In genomic region chr17:266701-267656, GRCh38 we compare ENCODE assay signal across 14 cellular contexts.
DNase-seq lines count a peak whose midpoint lies in the region; ATAC-seq and TF ChIP-seq lines count a peak whose summit lies in the region.
"Had no signal": no experiment of that assay in that cellular context is flagged by ENCODE, and none has a peak within 500 bp of the region (broad histone marks: within the 10 kb centered on the region; RNA-seq: fewer than 3 reads in every experiment).

No MANE protein-coding gene starts in this region.

- peaks cover 34% of the 10 kb centered on the region for H3K4me1 ChIP-seq in left ventricle myocardium inferior
- H3K4me1 ChIP-seq in CD8-positive, alpha-beta T cell (ENCODE audit: insufficient read depth, low read length) = no peaks in the 10 kb centered on the region
- H3K4me1 ChIP-seq: BE2C had no signal

- H3K27me3 ChIP-seq in left ventricle myocardium inferior (ENCODE audit: low read depth) = no peaks in the 10 kb centered on the region
- no peaks in the 10 kb centered on the region for H3K27me3 ChIP-seq in CD8-positive, alpha-beta T cell (ENCODE audit: insufficient read depth, low read length)
- H3K27me3 ChIP-seq: BE2C had no signal

- peaks cover 2% of the 10 kb centered on the region for H3K9me3 ChIP-seq in left ventricle myocardium inferior (replicated peaks)
- no peaks in the 10 kb centered on the region for H3K9me3 ChIP-seq in CD8-positive, alpha-beta T cell (ENCODE audit: low read length)
- H3K9me3 ChIP-seq: BE2C had no signal

- H3K36me3 ChIP-seq in left ventricle myocardium inferior = no peaks in the 10 kb centered on the region
- no peaks in the 10 kb centered on the region for H3K36me3 ChIP-seq in CD8-positive, alpha-beta T cell (ENCODE audit: insufficient read depth, low read length)
- H3K36me3 ChIP-seq: BE2C had no signal

- peak; percentile 52 for DNase-seq in Ammon's horn (ENCODE audit: low spot score)
- DNase-seq in astrocyte of the hippocampus (ENCODE audit: low read depth, low spot score) = peak; percentile 48
- DNase-seq in left ventricle myocardium inferior = peak; percentile 48
- DNase-seq in posterior vena cava (ENCODE audit: low spot score) = peak; percentile 91
- no peak for DNase-seq in stimulated activated naive CD4-positive, alpha-beta T cell (lab: John Stamatoyannopoulos, UW)
- no peak for DNase-seq in NCI-H446 (lab: John Stamatoyannopoulos, UW)
- no peak for DNase-seq in CD8-positive, alpha-beta T cell
- DNase-seq: activated CD4-positive, alpha-beta T cell treated with anti-CD3 and anti-CD28 coated beads, Interleukin-2, amount 10 ng/mL, durations not matched to agents 24 days and 14 days; BE2C; NCI-H2029; RPMI8226; stimulated activated CD4-positive, alpha-beta T cell treated with anti-CD3 and anti-CD28 coated beads, Interleukin-4, amount 100 ng/mL, for 4 hours had no signal

- H3K27ac Mint-ChIP-seq in stimulated activated memory B cell treated with anti-CD40 and anti-IgM and Interleukin-4, amounts not matched to agents 10 μg/mL and 1 μg/mL and 100 μg/mL, for 72 hours = no peak overlapping the region
- no peak overlapping the region for H3K27ac Mint-ChIP-seq in CD8-positive, alpha-beta T cell
- H3K27ac Mint-ChIP-seq: activated CD4-positive, alpha-beta T cell treated with anti-CD3 and anti-CD28 coated beads, Interleukin-2, amount 10 ng/mL, durations not matched to agents 24 days and 14 days; activated naive CD4-positive, alpha-beta T cell treated with anti-CD3 and anti-CD28 coated beads, Interleukin-2, amount 50 U/mL, for 72 hours had no signal

- POLR2A ChIA-PET in CD8-positive, alpha-beta T cell (lab: Charles Lee) = no interaction called here

- no peak overlapping the region for H3K4me3 Mint-ChIP-seq in stimulated activated memory B cell treated with anti-CD40 and anti-IgM and Interleukin-4, amounts not matched to agents 10 μg/mL and 1 μg/mL and 100 μg/mL, for 72 hours
- no peak overlapping the region for H3K4me3 Mint-ChIP-seq in CD8-positive, alpha-beta T cell
- H3K4me3 Mint-ChIP-seq: activated CD4-positive, alpha-beta T cell treated with anti-CD3 and anti-CD28 coated beads, Interleukin-2, amount 10 ng/mL, durations not matched to agents 24 days and 14 days had no signal

- CTCF ChIA-PET in CD8-positive, alpha-beta T cell (lab: Charles Lee) = no interaction called here

- no peaks in the 10 kb centered on the region for H3K9me3 Mint-ChIP-seq in stimulated activated memory B cell treated with anti-CD40 and anti-IgM and Interleukin-4, amounts not matched to agents 10 μg/mL and 1 μg/mL and 100 μg/mL, for 72 hours
- H3K9me3 Mint-ChIP-seq in CD8-positive, alpha-beta T cell = no peaks in the 10 kb centered on the region
- H3K9me3 Mint-ChIP-seq: activated CD4-positive, alpha-beta T cell treated with anti-CD3 and anti-CD28 coated beads, Interleukin-2, amount 10 ng/mL, durations not matched to agents 24 days and 14 days had no signal

- no peak for TF ChIP-seq CTCF in left ventricle myocardium inferior (IDR thresholded peaks at IDR 0.05; ENCODE audit: borderline replicate concordance)
- TF ChIP-seq CTCF in CD8-positive, alpha-beta T cell (IDR thresholded peaks at IDR 0.05) = no peak

- H3K27ac ChIP-seq in left ventricle myocardium inferior (replicated peaks) = peak overlapping the region; percentile 81
- H3K27ac ChIP-seq in CD8-positive, alpha-beta T cell (ENCODE audit: low read depth, low read length) = no peak overlapping the region

- H3K4me1 Mint-ChIP-seq in stimulated activated memory B cell treated with anti-CD40 and anti-IgM and Interleukin-4, amounts not matched to agents 10 μg/mL and 1 μg/mL and 100 μg/mL, for 72 hours = no peaks in the 10 kb centered on the region
- no peaks in the 10 kb centered on the region for H3K4me1 Mint-ChIP-seq in CD8-positive, alpha-beta T cell (ENCODE audit: low read depth)
- H3K4me1 Mint-ChIP-seq: activated CD4-positive, alpha-beta T cell treated with anti-CD3 and anti-CD28 coated beads, Interleukin-2, amount 10 ng/mL, durations not matched to agents 24 days and 14 days had no signal

- H3K4me3 ChIP-seq in left ventricle myocardium inferior = peak overlapping the region; percentile 5
- no peak overlapping the region for H3K4me3 ChIP-seq in CD8-positive, alpha-beta T cell (ENCODE audit: low read depth, low read length)

- ATAC-seq in stimulated activated memory B cell treated with anti-CD40 and anti-IgM and Interleukin-4, amounts not matched to agents 10 μg/mL and 1 μg/mL and 100 μg/mL, for 72 hours = no peak
- ATAC-seq in CD8-positive, alpha-beta T cell = no peak
- ATAC-seq: activated naive CD4-positive, alpha-beta T cell treated with anti-CD3 and anti-CD28 coated beads, Interleukin-2, amount 50 U/mL, for 72 hours had no signal

- intact Hi-C loops in left ventricle myocardium inferior (cut with micrococcal nuclease) (no loop called here), posterior vena cava (cut with DNase I) (no loop called here)
- intact Hi-C loops in CD8-positive, alpha-beta T cell (cut with DNase I, micrococcal nuclease) = no loop called here

- H3K36me3 Mint-ChIP-seq in stimulated activated memory B cell treated with anti-CD40 and anti-IgM and Interleukin-4, amounts not matched to agents 10 μg/mL and 1 μg/mL and 100 μg/mL, for 72 hours = peaks cover 20% of the 10 kb centered on the region
- no peaks in the 10 kb centered on the region for H3K36me3 Mint-ChIP-seq in CD8-positive, alpha-beta T cell
- H3K36me3 Mint-ChIP-seq: activated naive CD4-positive, alpha-beta T cell treated with anti-CD3 and anti-CD28 coated beads, Interleukin-2, amount 50 U/mL, for 72 hours had no signal

- H3K27me3 Mint-ChIP-seq in stimulated activated memory B cell treated with anti-CD40 and anti-IgM and Interleukin-4, amounts not matched to agents 10 μg/mL and 1 μg/mL and 100 μg/mL, for 72 hours = no peaks in the 10 kb centered on the region
- peaks cover 2% of the 10 kb centered on the region for H3K27me3 Mint-ChIP-seq in CD8-positive, alpha-beta T cell (ENCODE audit: low read depth)

Comparison
In these comparisons a context has a peak if more than half of its experiments do, and no peak if none do; other contexts are left out.
1. DNase-seq: peak in Ammon's horn (single experiment), astrocyte of the hippocampus (single experiment), left ventricle myocardium inferior (single experiment) and posterior vena cava (single experiment); none in stimulated activated naive CD4-positive, alpha-beta T cell (0 of 6), NCI-H446 (0 of 2) and CD8-positive, alpha-beta T cell (0 of 7).